ENCODE assay signal across 7 cellular contexts in genomic region chr5:10352404-10353240, GRCh38. TPM values are rescaled to one million over a fixed set of nuclear protein-coding genes. Genes with fewer than 3 reads are reported as not detected.
DNase-seq lines count a peak whose midpoint lies in the region; ATAC-seq and TF ChIP-seq lines count a peak whose summit lies in the region.

No MANE protein-coding gene starts in this region.

- peak overlapping the region; percentile 88 for H3K4me3 ChIP-seq in RWPE2 (ENCODE audit: severe bottlenecking)

- H3K9me3 ChIP-seq in RWPE2 (ENCODE audit: severe bottlenecking): no peaks in the 10 kb centered on the region

- CTCF ChIA-PET in MCF 10A (lab: Yijun Ruan, JAX): interaction anchor here (0.6 to 1.8 kb wide), 6 partner anchors 14 to 132 kb away, joined by 3 to 7 read pairs (median 4); no protein-coding TSS in a partner anchor

- peaks cover 24% of the 10 kb centered on the region for H3K4me1 ChIP-seq in RWPE2 (ENCODE audit: insufficient read depth, poor library complexity, severe bottlenecking)

- H3K36me3 Mint-ChIP-seq in MCF 10A (ENCODE audit: insufficient read depth, unreplicated experiment): peaks cover 7% of the 10 kb centered on the region
- no peaks in the 10 kb centered on the region for H3K36me3 Mint-ChIP-seq in stimulated activated memory B cell treated with anti-CD40 and anti-IgM and Interleukin-4, amounts not matched to agents 10 μg/mL and 1 μg/mL and 100 μg/mL, for 72 hours

- no peak for DNase-seq in RWPE2 (ENCODE audit: low spot score)
- DNase-seq in MCF 10A (ENCODE audit: unreplicated experiment): peak; percentile 45
- peak; percentile 89 for DNase-seq in left kidney (ENCODE audit: low read depth, low spot score)
- DNase-seq in HK-2 (ENCODE audit: unreplicated experiment): no peak

- peak overlapping the region; percentile 94 for H3K4me3 Mint-ChIP-seq in MCF 10A (ENCODE audit: unreplicated experiment)
- peak overlapping the region; percentile 95 for H3K4me3 Mint-ChIP-seq in stimulated activated memory B cell treated with anti-CD40 and anti-IgM and Interleukin-4, amounts not matched to agents 10 μg/mL and 1 μg/mL and 100 μg/mL, for 72 hours

- POLR2A ChIA-PET in MCF 10A (lab: Yijun Ruan, JAX): interaction anchor here (0.8 to 5.1 kb wide), 30 partner anchors 10 to 106 kb away, joined by 3 to 226 read pairs (median 6); partner anchors contain the start of genes ATPSCKMT, CCT5 and CMBL

- peaks cover 12% of the 10 kb centered on the region for H3K4me1 Mint-ChIP-seq in MCF 10A (ENCODE audit: insufficient read depth, unreplicated experiment)
- H3K4me1 Mint-ChIP-seq in stimulated activated memory B cell treated with anti-CD40 and anti-IgM and Interleukin-4, amounts not matched to agents 10 μg/mL and 1 μg/mL and 100 μg/mL, for 72 hours: peaks cover 22% of the 10 kb centered on the region

- intact Hi-C loops in MCF 10A (cut with micrococcal nuclease): loop anchor here (1.0 kb wide), 2 partner anchors 42 to 68 kb away; no protein-coding TSS in a partner anchor

- H3K27me3 Mint-ChIP-seq in MCF 10A (ENCODE audit: insufficient read depth, unreplicated experiment): no peaks in the 10 kb centered on the region
- H3K27me3 Mint-ChIP-seq in stimulated activated memory B cell treated with anti-CD40 and anti-IgM and Interleukin-4, amounts not matched to agents 10 μg/mL and 1 μg/mL and 100 μg/mL, for 72 hours: no peaks in the 10 kb centered on the region

- no TSS peak for BruUV-seq in MCF 10A (replicated peaks; lab: Mats Ljungman, UMichigan)

- TF ChIP-seq CTCF in RWPE2 (IDR thresholded peaks at IDR 0.05; ENCODE audit: poor library complexity, severe bottlenecking): no peak
- TF ChIP-seq CTCF in MCF 10A (IDR thresholded peaks at IDR 0.05; ENCODE audit: unreplicated experiment): no peak

- ATAC-seq in GM18870 (IDR thresholded peaks at IDR 0.05; ENCODE audit: unreplicated experiment) (peak; percentile 18), HG03378 (IDR thresholded peaks at IDR 0.05; ENCODE audit: unreplicated experiment) (peak; percentile 32), RWPE2 (ENCODE audit: low read depth) (peak; percentile 4; the same call in 1 of the 3 replicates)
- ATAC-seq in stimulated activated memory B cell treated with anti-CD40 and anti-IgM and Interleukin-4, amounts not matched to agents 10 μg/mL and 1 μg/mL and 100 μg/mL, for 72 hours: peak; percentile 72

- H3K27me3 ChIP-seq in RWPE2 (ENCODE audit: insufficient read depth, poor library complexity, severe bottlenecking): no peaks in the 10 kb centered on the region

- peak overlapping the region; percentile 99 for H3K27ac Mint-ChIP-seq in MCF 10A (ENCODE audit: low read depth, unreplicated experiment)
- peak overlapping the region; percentile 99 for H3K27ac Mint-ChIP-seq in stimulated activated memory B cell treated with anti-CD40 and anti-IgM and Interleukin-4, amounts not matched to agents 10 μg/mL and 1 μg/mL and 100 μg/mL, for 72 hours

- no peaks in the 10 kb centered on the region for H3K9me3 Mint-ChIP-seq in MCF 10A (ENCODE audit: unreplicated experiment)
- H3K9me3 Mint-ChIP-seq in stimulated activated memory B cell treated with anti-CD40 and anti-IgM and Interleukin-4, amounts not matched to agents 10 μg/mL and 1 μg/mL and 100 μg/mL, for 72 hours: no peaks in the 10 kb centered on the region

- peaks cover 21% of the 10 kb centered on the region; the same call in 1 of the 2 replicates for H3K36me3 ChIP-seq in RWPE2 (ENCODE audit: low read depth)

- H3K27ac ChIP-seq in RWPE2 (ENCODE audit: poor library complexity, severe bottlenecking): peak overlapping the region; percentile 88

RNA-seq across cellular contexts. Expression of gene MARCHF6, which starts 0.9 kb away (rescaled TPM):
- 118 and 131 TPM in 2 replicates for total RNA-seq in MCF 10A (2022)

RNA-seq across cellular contexts. Expression of gene CMBL, which starts 44.9 kb away (rescaled TPM):
- 17.6 and 24.9 TPM in 2 replicates for total RNA-seq in MCF 10A (2022)

Comparison
In these comparisons a context has a peak if more than half of its experiments do, and no peak if none do; other contexts are left out.
1. ATAC-seq: peak in every context shown above with its lines; median percentile 72 in stimulated activated memory B cell treated with anti-CD40 and anti-IgM and Interleukin-4, amounts not matched to agents 10 μg/mL and 1 μg/mL and 100 μg/mL, for 72 hours; 32 in HG03378; 18 in GM18870; 4 in RWPE2.
2. DNase-seq: peak in MCF 10A (single experiment) and left kidney (single experiment); none in RWPE2 (single experiment) and HK-2 (single experiment).